1 cellular context compared by ENCODE assay signal in the genomic region with DNA sequence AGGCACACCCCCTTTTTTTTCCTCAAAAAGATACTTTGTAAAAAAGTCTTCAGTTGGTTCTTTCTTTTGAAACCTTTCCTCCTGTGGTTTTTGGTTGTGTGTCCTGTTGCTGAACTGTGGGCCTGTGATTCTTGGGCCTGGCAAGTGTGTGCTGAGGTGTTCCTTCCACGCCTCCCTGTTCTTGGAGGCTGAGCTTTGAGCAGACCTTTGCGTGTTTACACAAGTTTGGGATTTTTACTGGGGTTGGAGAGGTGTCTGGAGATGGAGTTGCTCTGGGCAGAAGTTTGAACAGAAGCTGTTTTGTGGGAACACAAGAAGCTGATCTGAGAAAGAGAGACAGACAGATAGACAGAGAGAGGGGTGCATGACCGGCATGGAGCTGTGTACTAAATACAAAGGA.
TF ChIP-seq lines count a peak whose summit lies in the region.

No MANE protein-coding gene starts in this region.

TF ChIP-seq in IMR-90, 13 proteins besides CTCF, POLR2A, EP300 and RAD21 (continued from another document):
- TF ChIP-seq CHD1 (IDR thresholded peaks at IDR 0.05; ENCODE audit: low read depth, low read length), result no peak
- no peak for TF ChIP-seq CEBPB (IDR thresholded peaks at IDR 0.05; ENCODE audit: low read depth, low read length)
- no peak for TF ChIP-seq FOS (IDR thresholded peaks at IDR 0.05; ENCODE audit: low read depth, low read length)
- TF ChIP-seq MXI1 (IDR thresholded peaks at IDR 0.05; ENCODE audit: borderline replicate concordance, low read depth, low read length), result no peak
- TF ChIP-seq NFE2L2 (IDR thresholded peaks at IDR 0.05; ENCODE audit: low read depth, low read length), result no peak
- no peak for TF ChIP-seq MAFK (IDR thresholded peaks at IDR 0.05; ENCODE audit: low read depth, low read length)
- no peak for TF ChIP-seq MAZ (IDR thresholded peaks at IDR 0.05; ENCODE audit: borderline replicate concordance, low read depth, low read length)
- TF ChIP-seq BHLHE40 (IDR thresholded peaks at IDR 0.05; ENCODE audit: low read depth, low read length), result no peak
- no peak for TF ChIP-seq RCOR1 (IDR thresholded peaks at IDR 0.05; ENCODE audit: insufficient replicate concordance, low read length)
- no peak for TF ChIP-seq SMC3 (IDR thresholded peaks at IDR 0.05; ENCODE audit: low read depth, low read length)
- TF ChIP-seq, protein P1, sequence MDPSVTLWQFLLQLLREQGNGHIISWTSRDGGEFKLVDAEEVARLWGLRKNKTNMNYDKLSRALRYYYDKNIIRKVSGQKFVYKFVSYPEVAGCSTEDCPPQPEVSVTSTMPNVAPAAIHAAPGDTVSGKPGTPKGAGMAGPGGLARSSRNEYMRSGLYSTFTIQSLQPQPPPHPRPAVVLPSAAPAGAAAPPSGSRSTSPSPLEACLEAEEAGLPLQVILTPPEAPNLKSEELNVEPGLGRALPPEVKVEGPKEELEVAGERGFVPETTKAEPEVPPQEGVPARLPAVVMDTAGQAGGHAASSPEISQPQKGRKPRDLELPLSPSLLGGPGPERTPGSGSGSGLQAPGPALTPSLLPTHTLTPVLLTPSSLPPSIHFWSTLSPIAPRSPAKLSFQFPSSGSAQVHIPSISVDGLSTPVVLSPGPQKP (IDR thresholded peaks at IDR 0.05; ENCODE audit: borderline replicate concordance, low read depth, low read length), result no peak
